In the genomic region with DNA sequence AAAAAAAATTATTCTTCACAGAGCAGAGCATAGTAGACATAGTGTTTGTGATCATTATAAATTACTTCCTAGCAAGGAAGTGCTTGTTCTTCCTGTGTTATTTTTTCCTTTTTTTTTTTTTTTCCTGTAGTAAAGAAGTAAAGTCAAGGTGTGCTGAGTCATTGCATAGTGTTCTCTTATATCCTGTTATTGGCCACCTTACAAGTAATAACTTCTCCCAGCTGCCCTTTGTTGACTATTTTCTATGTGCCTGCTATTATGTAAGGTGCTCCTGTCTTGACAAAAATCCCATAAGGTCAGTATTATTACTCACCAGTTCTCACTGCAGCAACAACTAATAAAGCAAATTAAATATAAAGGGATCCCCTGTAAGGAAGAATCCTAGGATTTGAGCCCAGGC, we compare ENCODE assay signal across 2 cellular contexts.
TF ChIP-seq lines count a peak whose summit lies in the region.

No MANE protein-coding gene starts in this region.

TF ChIP-seq in HCT116, 20 proteins besides CTCF, POLR2A, EP300 and RAD21 (continued from another document):
- no peak for TF ChIP-seq ELF1 (IDR thresholded peaks at IDR 0.05; ENCODE audit: borderline replicate concordance, low read depth)
- TF ChIP-seq ZNF274 (IDR thresholded peaks at IDR 0.05; ENCODE audit: low read depth, low read length): no peak
- no peak for TF ChIP-seq SIN3A (IDR thresholded peaks at IDR 0.05; ENCODE audit: low read depth)
- no peak for TF ChIP-seq SRF (IDR thresholded peaks at IDR 0.05; ENCODE audit: low read depth)
- TF ChIP-seq, protein P1, sequence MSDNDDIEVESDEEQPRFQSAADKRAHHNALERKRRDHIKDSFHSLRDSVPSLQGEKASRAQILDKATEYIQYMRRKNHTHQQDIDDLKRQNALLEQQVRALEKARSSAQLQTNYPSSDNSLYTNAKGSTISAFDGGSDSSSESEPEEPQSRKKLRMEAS (IDR thresholded peaks at IDR 0.05): no peak
- TF ChIP-seq ZFX (IDR thresholded peaks at IDR 0.05): no peak
- TF ChIP-seq FOSL1 (IDR thresholded peaks at IDR 0.05; ENCODE audit: low read depth): no peak
- no peak for TF ChIP-seq TCF7L2 (IDR thresholded peaks at IDR 0.05; ENCODE audit: borderline replicate concordance, extremely low read depth, insufficient read depth, insufficient read length)
- no peak for TF ChIP-seq EZH2phosphoT487 (IDR thresholded peaks at IDR 0.05; ENCODE audit: borderline replicate concordance)
- no peak for TF ChIP-seq POLR2AphosphoS5 (IDR thresholded peaks at IDR 0.05; ENCODE audit: low read depth, low read length)
- no peak for TF ChIP-seq JUND (IDR thresholded peaks at IDR 0.05)
- no peak for TF ChIP-seq ZBTB33 (IDR thresholded peaks at IDR 0.05; ENCODE audit: extremely low read depth, insufficient replicate concordance, low read length)
- no peak for TF ChIP-seq EZH2 (IDR thresholded peaks at IDR 0.05)
- TF ChIP-seq, protein P2, sequence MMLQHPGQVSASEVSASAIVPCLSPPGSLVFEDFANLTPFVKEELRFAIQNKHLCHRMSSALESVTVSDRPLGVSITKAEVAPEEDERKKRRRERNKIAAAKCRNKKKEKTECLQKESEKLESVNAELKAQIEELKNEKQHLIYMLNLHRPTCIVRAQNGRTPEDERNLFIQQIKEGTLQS (IDR thresholded peaks at IDR 0.05): no peak
- TF ChIP-seq CBX3 (IDR thresholded peaks at IDR 0.05; ENCODE audit: low read depth): no peak
- no peak for TF ChIP-seq YY1 (IDR thresholded peaks at IDR 0.05; ENCODE audit: extremely low read depth, insufficient replicate concordance, low read depth, low read length)
- no peak for TF ChIP-seq CEBPB (IDR thresholded peaks at IDR 0.05; ENCODE audit: low read depth)
- TF ChIP-seq, protein P3, sequence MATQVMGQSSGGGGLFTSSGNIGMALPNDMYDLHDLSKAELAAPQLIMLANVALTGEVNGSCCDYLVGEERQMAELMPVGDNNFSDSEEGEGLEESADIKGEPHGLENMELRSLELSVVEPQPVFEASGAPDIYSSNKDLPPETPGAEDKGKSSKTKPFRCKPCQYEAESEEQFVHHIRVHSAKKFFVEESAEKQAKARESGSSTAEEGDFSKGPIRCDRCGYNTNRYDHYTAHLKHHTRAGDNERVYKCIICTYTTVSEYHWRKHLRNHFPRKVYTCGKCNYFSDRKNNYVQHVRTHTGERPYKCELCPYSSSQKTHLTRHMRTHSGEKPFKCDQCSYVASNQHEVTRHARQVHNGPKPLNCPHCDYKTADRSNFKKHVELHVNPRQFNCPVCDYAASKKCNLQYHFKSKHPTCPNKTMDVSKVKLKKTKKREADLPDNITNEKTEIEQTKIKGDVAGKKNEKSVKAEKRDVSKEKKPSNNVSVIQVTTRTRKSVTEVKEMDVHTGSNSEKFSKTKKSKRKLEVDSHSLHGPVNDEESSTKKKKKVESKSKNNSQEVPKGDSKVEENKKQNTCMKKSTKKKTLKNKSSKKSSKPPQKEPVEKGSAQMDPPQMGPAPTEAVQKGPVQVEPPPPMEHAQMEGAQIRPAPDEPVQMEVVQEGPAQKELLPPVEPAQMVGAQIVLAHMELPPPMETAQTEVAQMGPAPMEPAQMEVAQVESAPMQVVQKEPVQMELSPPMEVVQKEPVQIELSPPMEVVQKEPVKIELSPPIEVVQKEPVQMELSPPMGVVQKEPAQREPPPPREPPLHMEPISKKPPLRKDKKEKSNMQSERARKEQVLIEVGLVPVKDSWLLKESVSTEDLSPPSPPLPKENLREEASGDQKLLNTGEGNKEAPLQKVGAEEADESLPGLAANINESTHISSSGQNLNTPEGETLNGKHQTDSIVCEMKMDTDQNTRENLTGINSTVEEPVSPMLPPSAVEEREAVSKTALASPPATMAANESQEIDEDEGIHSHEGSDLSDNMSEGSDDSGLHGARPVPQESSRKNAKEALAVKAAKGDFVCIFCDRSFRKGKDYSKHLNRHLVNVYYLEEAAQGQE (IDR thresholded peaks at IDR 0.05; ENCODE audit: low read depth): no peak

TF ChIP-seq in endothelial cell of umbilical vein, 7 proteins besides CTCF, POLR2A, EP300 and RAD21:
- TF ChIP-seq, protein P1 (IDR thresholded peaks at IDR 0.05; ENCODE audit: insufficient read depth, insufficient read length): no peak
- TF ChIP-seq POLR2AphosphoS5 (IDR thresholded peaks at IDR 0.05; ENCODE audit: insufficient read depth, low read depth, low read length) (peak; percentile 28), FOS (IDR thresholded peaks at IDR 0.05; ENCODE audit: borderline replicate concordance, insufficient read depth, low read length) (peak; percentile 85), JUN (IDR thresholded peaks at IDR 0.05; ENCODE audit: borderline replicate concordance, insufficient read depth, insufficient read length, low read depth) (peak; percentile 54)
